Comparison of ENCODE assay signal across 20 cellular contexts in genomic region chr17:33106525-33107162, GRCh38.
"Had no signal": no experiment of that assay in that cellular context is flagged by ENCODE, and none has a peak within 500 bp of the region (broad histone marks: within the 10 kb centered on the region; RNA-seq: fewer than 3 reads in every experiment).

No MANE protein-coding gene starts in this region.

- H3K27ac ChIP-seq: body of pancreas, heart left ventricle, right lobe of liver, testis had no signal

- FAIRE-seq: frontal cortex had no signal

- H3K9me3 ChIP-seq: body of pancreas, heart left ventricle, mucosa of descending colon, right lobe of liver, testis had no signal

- DNase-seq: activated B cell treated with CpG ODN at 0.5 μM for 24 hours; activated CD4-positive, alpha-beta memory T cell treated with anti-CD3 and anti-CD28 coated beads for 36 hours; activated CD4-positive, alpha-beta T cell treated with anti-CD3 and anti-CD28 coated beads for 4 hours; activated naive CD4-positive, alpha-beta T cell; activated naive CD8-positive, alpha-beta T cell treated with anti-CD3 and anti-CD28 coated beads for 36 hours; activated T-cell treated with anti-CD3 and anti-CD28 coated beads for 4 hours; amniotic stem cell; body of pancreas; dermis blood vessel endothelial cell; effector memory CD4-positive, alpha-beta T cell; heart left ventricle; left ventricle myocardium superior; mucosa of descending colon; right lobe of liver; stimulated activated CD4-positive, alpha-beta T cell treated with anti-CD3 and anti-CD28 coated beads, Interleukin-4, amount 100 ng/mL, for 24 hours; testis had no signal

- H3K4me1 Mint-ChIP-seq: activated B cell treated with CpG ODN at 0.5 μM for 24 hours; activated naive CD8-positive, alpha-beta T cell treated with anti-CD3 and anti-CD28 coated beads for 36 hours; naive thymus-derived CD8-positive, alpha-beta T cell; stimulated activated effector memory CD8-positive, alpha-beta T cell treated with anti-CD3 and anti-CD28 coated beads, Interleukin-12 subunit alpha, Interleukin-12 subunit beta, amount 100 ng/mL, for 72 hours had no signal

- ATAC-seq: body of pancreas; heart left ventricle; left ventricle myocardium superior; mucosa of descending colon; naive thymus-derived CD8-positive, alpha-beta T cell; right lobe of liver; stimulated activated effector memory CD8-positive, alpha-beta T cell treated with anti-CD3 and anti-CD28 coated beads, Interleukin-12 subunit alpha, Interleukin-12 subunit beta, amount 100 ng/mL, for 72 hours had no signal

- H3K4me3 Mint-ChIP-seq: activated B cell treated with CpG ODN at 0.5 μM for 24 hours; activated CD4-positive, alpha-beta memory T cell treated with anti-CD3 and anti-CD28 coated beads for 36 hours; activated naive CD8-positive, alpha-beta T cell treated with anti-CD3 and anti-CD28 coated beads for 36 hours; naive thymus-derived CD8-positive, alpha-beta T cell; stimulated activated effector memory CD8-positive, alpha-beta T cell treated with anti-CD3 and anti-CD28 coated beads, Interleukin-12 subunit alpha, Interleukin-12 subunit beta, amount 100 ng/mL, for 72 hours; type B pancreatic cell had no signal

- H3K4me3 ChIP-seq: body of pancreas, heart left ventricle, mucosa of descending colon, right lobe of liver, testis had no signal

- H3K27ac Mint-ChIP-seq: activated B cell treated with CpG ODN at 0.5 μM for 24 hours; activated CD4-positive, alpha-beta memory T cell treated with anti-CD3 and anti-CD28 coated beads for 36 hours; activated naive CD8-positive, alpha-beta T cell treated with anti-CD3 and anti-CD28 coated beads for 36 hours; naive thymus-derived CD8-positive, alpha-beta T cell; stimulated activated effector memory CD8-positive, alpha-beta T cell treated with anti-CD3 and anti-CD28 coated beads, Interleukin-12 subunit alpha, Interleukin-12 subunit beta, amount 100 ng/mL, for 72 hours; type B pancreatic cell had no signal

- H3K4me1 ChIP-seq: body of pancreas, heart left ventricle, right lobe of liver, testis had no signal

- H3K36me3 Mint-ChIP-seq: activated CD4-positive, alpha-beta memory T cell treated with anti-CD3 and anti-CD28 coated beads for 36 hours; activated naive CD8-positive, alpha-beta T cell treated with anti-CD3 and anti-CD28 coated beads for 36 hours; naive thymus-derived CD8-positive, alpha-beta T cell; stimulated activated effector memory CD8-positive, alpha-beta T cell treated with anti-CD3 and anti-CD28 coated beads, Interleukin-12 subunit alpha, Interleukin-12 subunit beta, amount 100 ng/mL, for 72 hours; type B pancreatic cell had no signal

- H3K9me3 Mint-ChIP-seq: activated CD4-positive, alpha-beta memory T cell treated with anti-CD3 and anti-CD28 coated beads for 36 hours; stimulated activated effector memory CD8-positive, alpha-beta T cell treated with anti-CD3 and anti-CD28 coated beads, Interleukin-12 subunit alpha, Interleukin-12 subunit beta, amount 100 ng/mL, for 72 hours; type B pancreatic cell had no signal

- H3K27me3 ChIP-seq: body of pancreas, right lobe of liver, testis had no signal

- H3K36me3 ChIP-seq: heart left ventricle, right lobe of liver had no signal
